Comparison of ENCODE assay signal across 26 cellular contexts in genomic region chrX:40333344-40333743, GRCh38.
A peak's percentile ranks its signal among the peaks of the same experiment; 100 is the strongest.
DNase-seq lines count a peak whose midpoint lies in the region; ATAC-seq, FAIRE-seq and TF ChIP-seq lines count a peak whose summit lies in the region.
"Had no signal": no experiment of that assay in that cellular context is flagged by ENCODE, and none has a peak within 500 bp of the region (broad histone marks: within the 10 kb centered on the region; RNA-seq: fewer than 3 reads in every experiment).

No MANE protein-coding gene starts in this region.

- H3K4ac ChIP-seq in H1 (replicated peaks; ENCODE audit: insufficient read length, low read depth, low read length) = no peak overlapping the region

- peaks cover 5% of the 10 kb centered on the region for H3K4me1 Mint-ChIP-seq in activated naive CD8-positive, alpha-beta T cell treated with anti-CD3 and anti-CD28 coated beads for 36 hours

- no peak overlapping the region for H2BK15ac ChIP-seq in H1 (ENCODE audit: low read length)

- H3K27ac ChIP-seq in GM12878 (ENCODE audit: control insufficient read depth, insufficient read depth) (no peak overlapping the region), H1 (ENCODE audit: low read depth, low read length) (no peak overlapping the region), upper lobe of left lung (no peak overlapping the region)
- H3K27ac ChIP-seq: BLaER1 had no signal

- POLR2A ChIA-PET in GM12878 (lab: Charles Lee) = no interaction called here
- POLR2A ChIA-PET in H1 (lab: Charles Lee; ENCODE audit: partially characterized antibody) = no interaction called here

- H3K14ac ChIP-seq in H1 (ENCODE audit: insufficient read length) = no peak overlapping the region

- TF ChIP-seq EP300 in GM12878 (IDR thresholded peaks at IDR 0.05; ENCODE audit: borderline replicate concordance in 1 of 2, control insufficient read depth in 1 of 2, low read depth in 2 of 2, low read length in 2 of 2) (no peak), H1 (IDR thresholded peaks at IDR 0.05; ENCODE audit: borderline replicate concordance in 1 of 2, low read depth in 2 of 2, low read length in 2 of 2) (no peak), upper lobe of left lung (IDR thresholded peaks at IDR 0.05) (no peak)

- no peak overlapping the region for H3K23ac ChIP-seq in H1 (ENCODE audit: insufficient read length)

- H3K4me3 ChIP-seq in GM12878 (no peak overlapping the region), H1 (ENCODE audit: extremely low read depth in 1 of 4, insufficient read depth in 2 of 4, low read depth in 3 of 4, low read length in 4 of 4) (no peak overlapping the region), mucosa of descending colon (no peak overlapping the region), upper lobe of left lung (no peak overlapping the region)
- H3K4me3 ChIP-seq: BLaER1 had no signal

- H3K4me3 Mint-ChIP-seq in activated naive CD8-positive, alpha-beta T cell treated with anti-CD3 and anti-CD28 coated beads for 36 hours = no peak overlapping the region
- H3K4me3 Mint-ChIP-seq: CD14-positive monocyte; CD4-positive, alpha-beta memory T cell; CD4-positive, CD25-positive, alpha-beta regulatory T cell had no signal

- 18% methylated on average over 3 of the region's 3 CpGs for WGBS in GM12878 (ENCODE audit: insufficient coverage, insufficient replicate concordance, low lambda C conversion rate, missing lambda C conversion rate)
- 63% methylated on average over 3 of the region's 3 CpGs; no CpG with 5 or more reads in 1 of the 2 experiments for WGBS in H1 (ENCODE audit: extremely low coverage in 1 of 2, insufficient coverage in 1 of 2, insufficient read length in 1 of 2, insufficient replicate concordance in 2 of 2, low coverage in 1 of 2, low lambda C conversion rate in 2 of 2, missing lambda C conversion rate in 1 of 2), 2 experiments
- 88 to 97% methylated on average over 3 of the region's 3 CpGs for WGBS in upper lobe of left lung, 2 donors

- H2AK5ac ChIP-seq in H1 (ENCODE audit: low read depth, low read length) = no peak overlapping the region

- RAD21 ChIA-PET in GM12878 (lab: Charles Lee; ENCODE audit: unreplicated experiment) = no interaction called here

- no peak for TF ChIP-seq CTCF in GM12878 (IDR thresholded peaks at IDR 0.05 in 2 of 3, conservative IDR thresholded peaks at IDR 0.05 in 1 of 3; ENCODE audit: control insufficient read depth in 2 of 3, extremely low read depth in 1 of 3, insufficient read depth in 1 of 3, low read depth in 3 of 3, low read length in 3 of 3)
- TF ChIP-seq CTCF in H1 (IDR thresholded peaks at IDR 0.05; ENCODE audit: control extremely low read depth in 1 of 3, insufficient read depth in 1 of 3, low read depth in 1 of 3, low read length in 3 of 3) = no peak
- TF ChIP-seq CTCF in mucosa of descending colon (IDR thresholded peaks at IDR 0.05) = no peak
- TF ChIP-seq CTCF in upper lobe of left lung (IDR thresholded peaks at IDR 0.05) = no peak

- no peaks in the 10 kb centered on the region for H3K27me3 Mint-ChIP-seq in activated naive CD8-positive, alpha-beta T cell treated with anti-CD3 and anti-CD28 coated beads for 36 hours
- H3K27me3 Mint-ChIP-seq: CD4-positive, alpha-beta memory T cell; CD4-positive, CD25-positive, alpha-beta regulatory T cell; CD8-positive, alpha-beta memory T cell had no signal

- H3K23me2 ChIP-seq in H1 (ENCODE audit: low read depth, low read length) = no peaks in the 10 kb centered on the region

- H4K91ac ChIP-seq in H1 (replicated peaks; ENCODE audit: insufficient read length, low read length) = no peak overlapping the region

- no peak overlapping the region for H2BK5ac ChIP-seq in H1 (ENCODE audit: low read depth, low read length)

- H3K36me3 ChIP-seq in GM12878 (ENCODE audit: control insufficient read depth in 2 of 2, insufficient read depth in 2 of 2, low read length in 1 of 2) (no peaks in the 10 kb centered on the region), H1 (ENCODE audit: control insufficient read depth in 2 of 4, insufficient read depth in 4 of 4, low read length in 3 of 4) (no peaks in the 10 kb centered on the region), mucosa of descending colon (ENCODE audit: low read depth) (no peaks in the 10 kb centered on the region), upper lobe of left lung (no peaks in the 10 kb centered on the region)
- H3K36me3 ChIP-seq: BE2C, BLaER1 had no signal

- H4K8ac ChIP-seq in H1 (ENCODE audit: extremely low read depth, insufficient read depth, low read length) = no peak overlapping the region

- ATAC-seq in GM12878 = no peak
- ATAC-seq in mucosa of descending colon = peak; percentile 81
- ATAC-seq in upper lobe of left lung (ENCODE audit: low FRiP score in 2 of 2) = no peak

- no peak for DNase-seq in GM12878 (ENCODE audit: low read depth, low spot score)
- DNase-seq in H1 (ENCODE audit: low read depth in 1 of 2, low spot score in 2 of 2) = no peak
- no peak for DNase-seq in mucosa of descending colon
- DNase-seq in foreskin melanocyte = no peak
- DNase-seq in activated naive CD8-positive, alpha-beta T cell treated with anti-CD3 and anti-CD28 coated beads for 36 hours = no peak
- DNase-seq in upper lobe of left lung = no peak
- DNase-seq in NCI-H748 (lab: John Stamatoyannopoulos, UW; ENCODE audit: unreplicated experiment) = no peak
- DNase-seq: 8988T; ACHN; BE2C; C1 segment of cervical spinal cord; CD4-positive, alpha-beta memory T cell; CD4-positive, CD25-positive, alpha-beta regulatory T cell; CD8-positive, alpha-beta memory T cell; COR-L47; DMS 273 treated with DMSO at 0.1 percent for 48 hours; DMS153; DMS53; DMS79; DND-41; EL; GDM1 had no signal

- no peaks in the 10 kb centered on the region for H3K4me1 ChIP-seq in GM12878 (ENCODE audit: control insufficient read depth, insufficient read depth, low read length)
- H3K4me1 ChIP-seq in H1 (replicated peaks in 1 of 4; ENCODE audit: control insufficient read depth in 3 of 4, insufficient read depth in 4 of 4, low read length in 3 of 4) = 0 out of 7 replicates have a peak, but pooled peaks cover 0 to 2% (median 0%) of the 10 kb centered on the region in 4 experiments
- H3K4me1 ChIP-seq in mucosa of descending colon (ENCODE audit: low read depth) = peaks cover 2% of the 10 kb centered on the region
- no peaks in the 10 kb centered on the region for H3K4me1 ChIP-seq in upper lobe of left lung
- H3K4me1 ChIP-seq: BE2C, BLaER1 had no signal

- H3K9me3 ChIP-seq in GM12878 (replicated peaks; ENCODE audit: control insufficient read depth, insufficient read depth, low read length) (no peaks in the 10 kb centered on the region; the same call in 2 of the 3 replicates), H1 (ENCODE audit: insufficient read depth in 2 of 2, low read depth in 1 of 2, low read length in 1 of 2) (no peaks in the 10 kb centered on the region), mucosa of descending colon (no peaks in the 10 kb centered on the region), upper lobe of left lung (no peaks in the 10 kb centered on the region)
- H3K9me3 ChIP-seq: BE2C had no signal

- H3K79me2 ChIP-seq in GM12878 (ENCODE audit: control insufficient read depth, insufficient read depth, low read length) (no peaks in the 10 kb centered on the region), H1 (ENCODE audit: control insufficient read depth in 1 of 2, insufficient read depth in 2 of 2, low read length in 2 of 2) (no peaks in the 10 kb centered on the region)

- no peaks in the 10 kb centered on the region for H3K27me3 ChIP-seq in GM12878 (replicated peaks in 1 of 2; ENCODE audit: control insufficient read depth in 2 of 2, insufficient read depth in 2 of 2, low read length in 1 of 2)
- no peaks in the 10 kb centered on the region for H3K27me3 ChIP-seq in H1 (replicated peaks in 1 of 4; ENCODE audit: control insufficient read depth in 3 of 4, extremely low read depth in 1 of 4, insufficient read depth in 3 of 4, low read length in 3 of 4)
- H3K27me3 ChIP-seq in upper lobe of left lung = no peaks in the 10 kb centered on the region
- H3K27me3 ChIP-seq: BE2C, BLaER1 had no signal

- H3K9ac ChIP-seq in GM12878 (ENCODE audit: control insufficient read depth, insufficient read depth, low read length) (no peak overlapping the region), H1 (replicated peaks in 1 of 4; ENCODE audit: extremely low read depth in 1 of 4, low read depth in 3 of 4, low read length in 3 of 4) (no peak overlapping the region)
- H3K9ac ChIP-seq: BLaER1 had no signal

- H2BK20ac ChIP-seq in H1 (ENCODE audit: low read length) = no peak overlapping the region

- H2AFZ ChIP-seq in GM12878 (ENCODE audit: control insufficient read depth, low read depth, low read length) = no peak overlapping the region
- no peak overlapping the region for H2AFZ ChIP-seq in H1 (ENCODE audit: low read length)

- BruUV-seq in GM12878 (replicated peaks; lab: Mats Ljungman, UMichigan) = no TSS peak

- TF ChIP-seq POLR2A in GM12878 (IDR thresholded peaks at IDR 0.05; ENCODE audit: low read depth, low read length) (no peak), H1 (IDR thresholded peaks at IDR 0.05; ENCODE audit: control extremely low read depth in 1 of 2, low read depth in 2 of 2, low read length in 2 of 2) (no peak), upper lobe of left lung (IDR thresholded peaks at IDR 0.05) (no peak)

- no peak for TF ChIP-seq RAD21 in GM12878 (IDR thresholded peaks at IDR 0.05; ENCODE audit: insufficient read depth, low read depth, low read length)
- TF ChIP-seq RAD21 in H1 (IDR thresholded peaks at IDR 0.05 in 1 of 2, conservative IDR thresholded peaks at IDR 0.05 in 1 of 2; ENCODE audit: low read depth in 2 of 2, low read length in 2 of 2) = no peak

- H2BK12ac ChIP-seq in H1 (ENCODE audit: low read depth, low read length) = no peak overlapping the region

- SMC1A ChIA-PET in GM12878 (lab: Charles Lee; ENCODE audit: uncharacterized antibody, unreplicated experiment) = no interaction called here

- H3K56ac ChIP-seq in H1 (replicated peaks; ENCODE audit: insufficient read length, low read depth, low read length) = no peak overlapping the region

- in situ Hi-C loops in GM12878 (cut with MboI) = no loop called here

- H3K4me2 ChIP-seq in GM12878 (ENCODE audit: control insufficient read depth, insufficient read depth) = no peak overlapping the region
- no peak overlapping the region for H3K4me2 ChIP-seq in H1 (ENCODE audit: insufficient read depth in 1 of 2, low read depth in 2 of 2, low read length in 2 of 2)
- H3K4me2 ChIP-seq: BLaER1 had no signal

- no peaks in the 10 kb centered on the region for H3K79me1 ChIP-seq in H1 (ENCODE audit: low read depth, low read length)

- FAIRE-seq in GM12878 (lab: Jason Lieb, UNC) = peak; percentile 44
- peak; percentile 24 for FAIRE-seq in H1 (lab: Jason Lieb, UNC)
- FAIRE-seq: A204.1, GM12891 had no signal

- H2BK120ac ChIP-seq in H1 (replicated peaks; ENCODE audit: low read depth, low read length) = no peak overlapping the region

- H3K27ac Mint-ChIP-seq in activated naive CD8-positive, alpha-beta T cell treated with anti-CD3 and anti-CD28 coated beads for 36 hours = no peak overlapping the region
- H3K27ac Mint-ChIP-seq: CD14-positive monocyte; CD4-positive, alpha-beta memory T cell had no signal

- no peak overlapping the region for H4K5ac ChIP-seq in H1 (ENCODE audit: insufficient read length, low read depth, low read length)

- peaks cover 1% of the 10 kb centered on the region for H3K9me3 Mint-ChIP-seq in activated naive CD8-positive, alpha-beta T cell treated with anti-CD3 and anti-CD28 coated beads for 36 hours

- no peaks in the 10 kb centered on the region for H3K36me3 Mint-ChIP-seq in activated naive CD8-positive, alpha-beta T cell treated with anti-CD3 and anti-CD28 coated beads for 36 hours
- H3K36me3 Mint-ChIP-seq: CD14-positive monocyte; CD4-positive, alpha-beta memory T cell; CD4-positive, CD25-positive, alpha-beta regulatory T cell had no signal

- H4K20me1 ChIP-seq in GM12878 (ENCODE audit: control insufficient read depth, insufficient read depth) (no peaks in the 10 kb centered on the region), H1 (replicated peaks in 1 of 2; ENCODE audit: control insufficient read depth in 1 of 2, insufficient read depth in 2 of 2, low read length in 2 of 2) (no peaks in the 10 kb centered on the region)
- H4K20me1 ChIP-seq: BLaER1 had no signal

- intact Hi-C loops in GM12878 (cut with micrococcal nuclease; ENCODE audit: unreplicated experiment) = no loop called here
- intact Hi-C loops in mucosa of descending colon (cut with DNase I, micrococcal nuclease) = no loop called here

- CTCF ChIA-PET in GM12878 (lab: Yijun Ruan, JAX) = no interaction called here
- CTCF ChIA-PET in H1 (lab: Charles Lee; ENCODE audit: partially characterized antibody) = no interaction called here

- no peak overlapping the region for H3K18ac ChIP-seq in H1 (ENCODE audit: extremely low read depth, low read length)
